ENCODE assay signal across 14 cellular contexts in genomic region chr3:176683382-176683781, GRCh38.
A peak's percentile ranks its signal among the peaks of the same experiment; 100 is the strongest.
DNase-seq lines count a peak whose midpoint lies in the region; ATAC-seq lines count a peak whose summit lies in the region.
"Had no signal": no experiment of that assay in that cellular context is flagged by ENCODE, and none has a peak within 500 bp of the region (broad histone marks: within the 10 kb centered on the region; RNA-seq: fewer than 3 reads in every experiment).

No MANE protein-coding gene starts in this region.

- H3K27me3 Mint-ChIP-seq in activated T-helper 17 cell treated with anti-CD3 and anti-CD28 coated beads, Interleukin-2, amount 50 U/mL, for 72 hours, result peaks cover 3% of the 10 kb centered on the region
- H3K27me3 Mint-ChIP-seq: CD4-positive, alpha-beta memory T cell had no signal

- H3K4me3 Mint-ChIP-seq in activated T-helper 17 cell treated with anti-CD3 and anti-CD28 coated beads, Interleukin-2, amount 50 U/mL, for 72 hours, result no peak overlapping the region
- H3K4me3 Mint-ChIP-seq: CD14-positive monocyte; CD4-positive, alpha-beta memory T cell had no signal

- H3K36me3 Mint-ChIP-seq in activated T-helper 17 cell treated with anti-CD3 and anti-CD28 coated beads, Interleukin-2, amount 50 U/mL, for 72 hours (ENCODE audit: low read depth), result no peaks in the 10 kb centered on the region
- H3K36me3 Mint-ChIP-seq: CD14-positive monocyte; CD4-positive, alpha-beta memory T cell had no signal

- intact Hi-C loops in Right ventricle myocardium superior (cut with DNase I), result no loop called here

- ATAC-seq in GM18511 (IDR thresholded peaks at IDR 0.05; ENCODE audit: unreplicated experiment) (peak; percentile 71), HG02610 (IDR thresholded peaks at IDR 0.05; ENCODE audit: unreplicated experiment) (peak; percentile 36), HG03097 (IDR thresholded peaks at IDR 0.05; ENCODE audit: low FRiP score, unreplicated experiment) (peak; percentile 68), Right ventricle myocardium superior (ENCODE audit: poor library complexity) (no peak), GM18520 (IDR thresholded peaks at IDR 0.05; ENCODE audit: unreplicated experiment) (no peak)
- ATAC-seq in activated T-helper 17 cell treated with anti-CD3 and anti-CD28 coated beads, Interleukin-2, amount 50 U/mL, for 72 hours (replicated peaks), result peak; percentile 46
- ATAC-seq: GM12878 had no signal

- DNase-seq in Right ventricle myocardium superior (no peak), 8988T (no peak)
- DNase-seq: CD4-positive, alpha-beta memory T cell; DMS79 treated with DMSO at 0.1 percent for 48 hours; GM23248; Kasumi-1; KG1 had no signal

- H3K4me1 Mint-ChIP-seq in activated T-helper 17 cell treated with anti-CD3 and anti-CD28 coated beads, Interleukin-2, amount 50 U/mL, for 72 hours, result no peaks in the 10 kb centered on the region
- H3K4me1 Mint-ChIP-seq: CD14-positive monocyte; CD4-positive, alpha-beta memory T cell had no signal

- H3K9me3 Mint-ChIP-seq in activated T-helper 17 cell treated with anti-CD3 and anti-CD28 coated beads, Interleukin-2, amount 50 U/mL, for 72 hours, result peaks cover 12% of the 10 kb centered on the region

- H3K27ac Mint-ChIP-seq in activated T-helper 17 cell treated with anti-CD3 and anti-CD28 coated beads, Interleukin-2, amount 50 U/mL, for 72 hours, result no peak overlapping the region
- H3K27ac Mint-ChIP-seq: CD14-positive monocyte; CD4-positive, alpha-beta memory T cell had no signal

Comparison
In these comparisons a context has a peak if more than half of its experiments do, and no peak if none do; other contexts are left out.
1. ATAC-seq: peak in GM18511 (single experiment), HG02610 (single experiment), HG03097 (single experiment) and activated T-helper 17 cell treated with anti-CD3 and anti-CD28 coated beads, Interleukin-2, amount 50 U/mL, for 72 hours (single experiment); none in Right ventricle myocardium superior (single experiment) and GM18520 (single experiment).